In genomic region chr17:14784997-14785696, GRCh38 we compare ENCODE assay signal across 10 cellular contexts.
DNase-seq lines count a peak whose midpoint lies in the region; ATAC-seq, FAIRE-seq and TF ChIP-seq lines count a peak whose summit lies in the region.
"Had no signal": no experiment of that assay in that cellular context is flagged by ENCODE, and none has a peak within 500 bp of the region (broad histone marks: within the 10 kb centered on the region; RNA-seq: fewer than 3 reads in every experiment).

No MANE protein-coding gene starts in this region.

- intact Hi-C loops in activated CD4-positive, alpha-beta T cell treated with anti-CD3 and anti-CD28 coated beads for 36 hours (cut with DNase I, micrococcal nuclease), result loop anchor here in 1 of 2 experiments (10.0 kb wide), 1 partner anchor 1190 kb away; no protein-coding TSS in a partner anchor
- intact Hi-C loops in HepG2 (cut with micrococcal nuclease; ENCODE audit: unreplicated experiment), result loop anchor here (2.0 to 10.0 kb wide), 2 partner anchors 46 to 480 kb away; partner anchors contain the start of gene HS3ST3B1

- TF ChIP-seq EP300 in HepG2 (IDR thresholded peaks at IDR 0.05; ENCODE audit: low read depth in 2 of 2, low read length in 2 of 2), result no peak
- TF ChIP-seq EP300 in HepG2 (CRISPR knock-in tag; IDR thresholded peaks at IDR 0.05; ENCODE audit: borderline replicate concordance), result no peak

- H3K27me3 ChIP-seq in H9 (ENCODE audit: insufficient read depth, low read length) (no peaks in the 10 kb centered on the region), HepG2 (ENCODE audit: control insufficient read depth in 1 of 2, insufficient read depth in 2 of 2, low read length in 2 of 2) (peaks cover 0 to 5% of the 10 kb centered on the region in 2 experiments; a peak in 1 of 5 replicates)

- peak; percentile 64 for TF ChIP-seq RAD21 in HepG2 (CRISPR knock-in tag; IDR thresholded peaks at IDR 0.05)

- H3K4ac ChIP-seq in H9 (ENCODE audit: low read depth, low read length), result no peak overlapping the region

- no peak overlapping the region for H4K8ac ChIP-seq in H9 (replicated peaks; ENCODE audit: insufficient read length, low read depth, low read length)

- H3K4me1 ChIP-seq in H9 (ENCODE audit: insufficient read depth, low read length), result peaks cover 9% of the 10 kb centered on the region; the same call in 1 of the 2 replicates
- no peaks in the 10 kb centered on the region for H3K4me1 ChIP-seq in HepG2 (ENCODE audit: insufficient read depth, low read length)

- H3K9me3 Mint-ChIP-seq in H9, result peaks cover 3 to 4% of the 10 kb centered on the region in 2 experiments; a peak in 3 of 5 replicates
- H3K9me3 Mint-ChIP-seq in activated CD4-positive, alpha-beta T cell treated with anti-CD3 and anti-CD28 coated beads for 36 hours (ENCODE audit: low read depth), result no peaks in the 10 kb centered on the region

- no peak overlapping the region for H2BK120ac ChIP-seq in H9 (ENCODE audit: low read depth, low read length, poor library complexity, severe bottlenecking)

- H3K4me3 Mint-ChIP-seq in H9, result no peak overlapping the region
- H3K4me3 Mint-ChIP-seq in activated CD4-positive, alpha-beta T cell treated with anti-CD3 and anti-CD28 coated beads for 36 hours, result no peak overlapping the region
- H3K4me3 Mint-ChIP-seq: memory B cell had no signal

- CTCF ChIA-PET in activated CD4-positive, alpha-beta T cell treated with anti-CD3 and anti-CD28 coated beads for 36 hours (lab: Charles Lee), result no interaction called here
- CTCF ChIA-PET in HepG2 (lab: Yijun Ruan, JAX; ENCODE audit: low intra/inter-chr PET ratio, low total read pairs), result no interaction called here

- H3K4me2 ChIP-seq in H9 (ENCODE audit: insufficient read depth, insufficient read length, low read length) (no peak overlapping the region), HepG2 (ENCODE audit: low read depth, low read length) (no peak overlapping the region)

- peak; percentile 66 for ATAC-seq in activated CD4-positive, alpha-beta T cell treated with anti-CD3 and anti-CD28 coated beads for 36 hours
- ATAC-seq in HepG2, result peak; percentile 99

- no peak overlapping the region for H4K5ac ChIP-seq in H9 (ENCODE audit: insufficient read length, low read depth, low read length)

- H3K9ac ChIP-seq in H9 (ENCODE audit: extremely low read depth, insufficient read length, low read length) (no peak overlapping the region), HepG2 (ENCODE audit: insufficient read depth, low read depth, low read length) (no peak overlapping the region)

- H2BK12ac ChIP-seq in H9 (ENCODE audit: insufficient read length, low read depth, low read length), result no peak overlapping the region

- H3K14ac ChIP-seq in H9 (ENCODE audit: insufficient read depth, low read length), result no peak overlapping the region

- H3K9me3 ChIP-seq in H9 (ENCODE audit: control insufficient read depth, low read depth, low read length) (no peaks in the 10 kb centered on the region), HepG2 (ENCODE audit: low read length) (no peaks in the 10 kb centered on the region)

- no peak overlapping the region for H2BK15ac ChIP-seq in H9 (ENCODE audit: low read depth, low read length)

- no peaks in the 10 kb centered on the region for H3K23me2 ChIP-seq in H9 (ENCODE audit: insufficient read length, low read depth, low read length, poor library complexity, severe bottlenecking)

- TF ChIP-seq CTCF in GM12865 (IDR thresholded peaks at IDR 0.05; ENCODE audit: insufficient read depth, low read depth, low read length, missing control alignments) (no peak), H9 (conservative IDR thresholded peaks at IDR 0.05) (peak; percentile 49; the same call in 2 of the 3 replicates), HepG2 (CRISPR knock-in tag; IDR thresholded peaks at IDR 0.05) (peak; percentile 89)

- H3K36me3 Mint-ChIP-seq in H9 (ENCODE audit: insufficient read depth in 1 of 3, low read depth in 3 of 3), result peaks cover 0 to 9% (median 1%) of the 10 kb centered on the region in 3 experiments; a peak in 4 of 7 replicates
- no peaks in the 10 kb centered on the region for H3K36me3 Mint-ChIP-seq in activated CD4-positive, alpha-beta T cell treated with anti-CD3 and anti-CD28 coated beads for 36 hours (ENCODE audit: low read depth)
- H3K36me3 Mint-ChIP-seq: memory B cell had no signal

- no peak overlapping the region for H3K18ac ChIP-seq in H9 (ENCODE audit: insufficient read length, low read depth, low read length)

- POLR2A ChIA-PET in activated CD4-positive, alpha-beta T cell treated with anti-CD3 and anti-CD28 coated beads for 36 hours (lab: Charles Lee), result no interaction called here
- POLR2A ChIA-PET in HepG2 (lab: Yijun Ruan, JAX), result no interaction called here

- WGBS in H9 (ENCODE audit: extremely low coverage, insufficient read length, low lambda C conversion rate), result no CpG with 5 or more reads among the region's 5 CpGs
- 29% methylated on average over 3 of the region's 5 CpGs for WGBS in HepG2 (ENCODE audit: low lambda C conversion rate)

- BruUV-seq in HepG2 (replicated peaks; lab: Mats Ljungman, UMichigan), result no TSS peak

- no peak overlapping the region for H2AFZ ChIP-seq in H9 (ENCODE audit: low read length)
- no peak overlapping the region for H2AFZ ChIP-seq in HepG2 (ENCODE audit: low read length)

- H4K20me1 ChIP-seq in H9 (ENCODE audit: control insufficient read depth, insufficient read depth, insufficient read length), result no peaks in the 10 kb centered on the region
- no peaks in the 10 kb centered on the region for H4K20me1 ChIP-seq in HepG2 (ENCODE audit: insufficient read depth, low read length)

- peak; percentile 59 for FAIRE-seq in HepG2 (lab: Jason Lieb, UNC)

- no peak overlapping the region for H3K27ac Mint-ChIP-seq in H9
- H3K27ac Mint-ChIP-seq in activated CD4-positive, alpha-beta T cell treated with anti-CD3 and anti-CD28 coated beads for 36 hours, result no peak overlapping the region
- H3K27ac Mint-ChIP-seq: memory B cell had no signal

- TF ChIP-seq POLR2A in HepG2 (IDR thresholded peaks at IDR 0.05; ENCODE audit: insufficient read depth in 1 of 2, low read depth in 2 of 2, low read length in 2 of 2), result no peak

- DNase-seq in GM12865 (ENCODE audit: low read depth), result peak; percentile 2
- DNase-seq in H9, result peak; percentile 70
- DNase-seq in activated CD4-positive, alpha-beta T cell treated with anti-CD3 and anti-CD28 coated beads for 36 hours, result peak; percentile 46
- DNase-seq in HepG2 (ENCODE audit: low spot score), result peak; percentile 47
- no peak for DNase-seq in NCI-H526 treated with DMSO at 0.1 percent for 48 hours (lab: John Stamatoyannopoulos, UW)
- no peak for DNase-seq in COLO668 (lab: John Stamatoyannopoulos, UW; ENCODE audit: unreplicated experiment)
- DNase-seq in midbrain (lab: John Stamatoyannopoulos, UW), result no peak
- no peak for DNase-seq in cerebellar cortex (ENCODE audit: low spot score)
- DNase-seq: NCI-H524 had no signal

- H3K79me1 ChIP-seq in H9 (ENCODE audit: insufficient read depth, low read depth, low read length, poor library complexity, severe bottlenecking), result no peaks in the 10 kb centered on the region

- no peak overlapping the region for H2BK5ac ChIP-seq in H9 (ENCODE audit: insufficient read length, low read length)

- H3K4me3 ChIP-seq in GM12865 (ENCODE audit: low read depth, low read length) (no peak overlapping the region), HepG2 (replicated peaks in 1 of 3; ENCODE audit: insufficient read depth in 1 of 3, low read depth in 2 of 3, low read length in 3 of 3) (no peak overlapping the region)

- H3K27ac ChIP-seq in H9 (ENCODE audit: insufficient read length, low read depth, low read length), result no peak overlapping the region
- H3K27ac ChIP-seq in HepG2 (ENCODE audit: extremely low read length, insufficient read depth, low read length), result no peak overlapping the region

- in situ Hi-C loops in HepG2 (cut with HindIII; ENCODE audit: extremely low pct_ligation_motif_present, low pct_unique_long_range_greater_than_20kb), result no loop called here

- no peaks in the 10 kb centered on the region for H3K36me3 ChIP-seq in HepG2 (replicated peaks in 1 of 2; ENCODE audit: control insufficient read depth in 1 of 2, insufficient read depth in 2 of 2, low read length in 2 of 2)

- peaks cover 19 to 20% of the 10 kb centered on the region in 2 experiments for H3K4me1 Mint-ChIP-seq in H9
- H3K4me1 Mint-ChIP-seq in activated CD4-positive, alpha-beta T cell treated with anti-CD3 and anti-CD28 coated beads for 36 hours, result no peaks in the 10 kb centered on the region

- H3T11ph ChIP-seq in H9 (ENCODE audit: low read length), result no peak overlapping the region

- H3K79me2 ChIP-seq in H9 (ENCODE audit: insufficient read depth, low read length) (no peaks in the 10 kb centered on the region), HepG2 (ENCODE audit: insufficient read depth, low read length) (no peaks in the 10 kb centered on the region)

- no peak overlapping the region for H4K91ac ChIP-seq in H9 (ENCODE audit: insufficient read length, low read depth, low read length)

- no peaks in the 10 kb centered on the region for H3K27me3 Mint-ChIP-seq in H9 (ENCODE audit: low read depth)
- peaks cover 4% of the 10 kb centered on the region for H3K27me3 Mint-ChIP-seq in activated CD4-positive, alpha-beta T cell treated with anti-CD3 and anti-CD28 coated beads for 36 hours

- no peak overlapping the region for H2AK5ac ChIP-seq in H9 (ENCODE audit: insufficient read length, low read length)

- H2BK20ac ChIP-seq in H9 (ENCODE audit: low read depth, low read length, poor library complexity, severe bottlenecking), result no peak overlapping the region

- H3K23ac ChIP-seq in H9 (ENCODE audit: insufficient read length, low read depth, low read length), result no peak overlapping the region

- H3K56ac ChIP-seq in H9 (ENCODE audit: insufficient read length, low read depth, low read length), result no peak overlapping the region

TF ChIP-seq in HepG2, 621 proteins besides CTCF, POLR2A, EP300 and RAD21 (continues in another document):
- TF ChIP-seq STAG1 (CRISPR knock-in tag; IDR thresholded peaks at IDR 0.05) (peak; percentile 95), KDM2A (CRISPR knock-in tag; IDR thresholded peaks at IDR 0.05; ENCODE audit: borderline replicate concordance, low read depth) (0 out of 2 replicates have a peak, but pooled peaks have one; percentile 36), MIER3 (CRISPR knock-in tag; IDR thresholded peaks at IDR 0.05; ENCODE audit: borderline replicate concordance) (no peak), ZNF282 (IDR thresholded peaks at IDR 0.05; ENCODE audit: partially characterized antibody) (no peak)

Comparison
In these comparisons a context has a peak if more than half of its experiments do, and no peak if none do; other contexts are left out.
1. DNase-seq: peak in GM12865 (single experiment), H9 (single experiment), activated CD4-positive, alpha-beta T cell treated with anti-CD3 and anti-CD28 coated beads for 36 hours (single experiment) and HepG2 (single experiment); none in NCI-H526 treated with DMSO at 0.1 percent for 48 hours (single experiment), COLO668 (single experiment), midbrain (single experiment) and cerebellar cortex (single experiment).